ENCODE assay signal across 10 cellular contexts in genomic region chr18:12652861-12653401, GRCh38. TPM values are rescaled to one million over a fixed set of nuclear protein-coding genes. Genes with fewer than 3 reads are reported as not detected.
DNase-seq lines count a peak whose midpoint lies in the region; ATAC-seq and TF ChIP-seq lines count a peak whose summit lies in the region.
"Had no signal": no experiment of that assay in that cellular context is flagged by ENCODE, and none has a peak within 500 bp of the region (broad histone marks: within the 10 kb centered on the region; RNA-seq: fewer than 3 reads in every experiment).

No MANE protein-coding gene starts in this region.

- no peak overlapping the region for H3K4me3 ChIP-seq in smooth muscle cell
- no peak overlapping the region for H3K4me3 ChIP-seq in sigmoid colon

- H3F3A ChIP-seq in smooth muscle cell (ENCODE audit: low read depth): peaks cover 13% of the 10 kb centered on the region

- peak overlapping the region; percentile 22 for H3K4me2 ChIP-seq in smooth muscle cell

- no peak overlapping the region for H2AFZ ChIP-seq in smooth muscle cell (ENCODE audit: low read depth)

- H3K27ac ChIP-seq in smooth muscle cell (ENCODE audit: low read depth) (peak overlapping the region; percentile 60), sigmoid colon (no peak overlapping the region)

- no peaks in the 10 kb centered on the region for H3K9me3 Mint-ChIP-seq in activated CD4-positive, alpha-beta T cell treated with anti-CD3 and anti-CD28 coated beads, Interleukin-2, amount 10 ng/mL, durations not matched to agents 7 days and 5 days
- H3K9me3 Mint-ChIP-seq: T-cell had no signal

- H3K79me2 ChIP-seq in smooth muscle cell (ENCODE audit: low read depth): peaks cover 86% of the 10 kb centered on the region

- H3K4me1 ChIP-seq in smooth muscle cell (ENCODE audit: low read depth) (peaks cover 8% of the 10 kb centered on the region), sigmoid colon (peaks cover 0 to 18% (median 10%) of the 10 kb centered on the region in 4 donors)

- no peak overlapping the region for H3K4me3 Mint-ChIP-seq in activated CD4-positive, alpha-beta T cell treated with anti-CD3 and anti-CD28 coated beads, Interleukin-2, amount 10 ng/mL, durations not matched to agents 7 days and 5 days
- H3K4me3 Mint-ChIP-seq: T-cell had no signal

- CTCF ChIA-PET in activated CD4-positive, alpha-beta T cell treated with anti-CD3 and anti-CD28 coated beads, Interleukin-2, amount 10 ng/mL, durations not matched to agents 7 days and 5 days (lab: Charles Lee): interaction anchor here (0.5 to 1.4 kb wide), 3 partner anchors 52 to 325 kb away, joined by 3 to 5 read pairs (median 4); no protein-coding TSS in a partner anchor

- ATAC-seq in HG03175 (IDR thresholded peaks at IDR 0.05; ENCODE audit: unreplicated experiment): no peak
- ATAC-seq: T-cell had no signal

- H3K27me3 Mint-ChIP-seq in activated CD4-positive, alpha-beta T cell treated with anti-CD3 and anti-CD28 coated beads, Interleukin-2, amount 10 ng/mL, durations not matched to agents 7 days and 5 days: peaks cover 23% of the 10 kb centered on the region

- no peak for TF ChIP-seq EP300 in sigmoid colon (IDR thresholded peaks at IDR 0.05)

- H3K9me3 ChIP-seq in smooth muscle cell (replicated peaks; ENCODE audit: low read depth): no peaks in the 10 kb centered on the region
- H3K9me3 ChIP-seq in sigmoid colon: no peaks in the 10 kb centered on the region

- H4K20me1 ChIP-seq in smooth muscle cell (ENCODE audit: low read depth): peaks cover 79% of the 10 kb centered on the region

- H3K36me3 ChIP-seq in smooth muscle cell (ENCODE audit: low read depth) (no peaks in the 10 kb centered on the region), sigmoid colon (no peaks in the 10 kb centered on the region)

- no peaks in the 10 kb centered on the region for H3K36me3 Mint-ChIP-seq in activated CD4-positive, alpha-beta T cell treated with anti-CD3 and anti-CD28 coated beads, Interleukin-2, amount 10 ng/mL, durations not matched to agents 7 days and 5 days (ENCODE audit: low read depth)
- H3K36me3 Mint-ChIP-seq: T-cell had no signal

- TF ChIP-seq POLR2A in erythroblast (IDR thresholded peaks at IDR 0.05; ENCODE audit: low read length) (no peak), sigmoid colon (IDR thresholded peaks at IDR 0.05) (no peak)

- H3K27me3 ChIP-seq in smooth muscle cell (ENCODE audit: low read depth) (no peaks in the 10 kb centered on the region), sigmoid colon (no peaks in the 10 kb centered on the region)

- POLR2A ChIA-PET in activated CD4-positive, alpha-beta T cell treated with anti-CD3 and anti-CD28 coated beads, Interleukin-2, amount 10 ng/mL, durations not matched to agents 7 days and 5 days (lab: Charles Lee): no interaction called here

- peaks cover 35% of the 10 kb centered on the region for H3K4me1 Mint-ChIP-seq in activated CD4-positive, alpha-beta T cell treated with anti-CD3 and anti-CD28 coated beads, Interleukin-2, amount 10 ng/mL, durations not matched to agents 7 days and 5 days

- intact Hi-C loops in sigmoid colon (cut with DNase I): loop anchor here (10.0 kb wide), 1 partner anchor 798 kb away; the partner anchor contains the start of gene CHMP1B

- TF ChIP-seq CTCF in smooth muscle cell (IDR thresholded peaks at IDR 0.05; ENCODE audit: borderline replicate concordance, insufficient read depth, poor library complexity, severe bottlenecking): no peak
- TF ChIP-seq CTCF in sigmoid colon (IDR thresholded peaks at IDR 0.05): no peak

- peak; percentile 25 for DNase-seq in activated CD4-positive, alpha-beta T cell treated with anti-CD3 and anti-CD28 coated beads, Interleukin-2, amount 10 ng/mL, durations not matched to agents 7 days and 5 days
- no peak for DNase-seq in activated CD4-positive, alpha-beta T cell treated with anti-CD3 and anti-CD28 coated beads, Interleukin-2, amount 50 U/mL, for 1 hour
- DNase-seq in RPMI8226 (peak; percentile 92), erythroblast (lab: John Stamatoyannopoulos, UW) (peak; percentile 60 to 64), smooth muscle cell (lab: John Stamatoyannopoulos, UW; ENCODE audit: unreplicated experiment) (no peak), islet precursor cell (no peak), sigmoid colon (no peak)
- DNase-seq: NCI-H1092, T-cell had no signal

- H3K9ac ChIP-seq in smooth muscle cell (ENCODE audit: low read depth): no peak overlapping the region

- no peak overlapping the region for H3K27ac Mint-ChIP-seq in activated CD4-positive, alpha-beta T cell treated with anti-CD3 and anti-CD28 coated beads, Interleukin-2, amount 10 ng/mL, durations not matched to agents 7 days and 5 days
- H3K27ac Mint-ChIP-seq: T-cell had no signal

- 15% methylated on average over 3 of the region's 3 CpGs for WGBS in smooth muscle cell (ENCODE audit: low lambda C conversion rate)
- 49 to 63% methylated on average over 3 of the region's 3 CpGs for WGBS in sigmoid colon, 2 donors

RNA-seq across cellular contexts. Expression of gene SPIRE1, which starts 5.0 kb away (rescaled TPM):
- total RNA-seq in activated CD4-positive, alpha-beta T cell treated with anti-CD3 and anti-CD28 coated beads, Interleukin-2, amount 10 ng/mL, durations not matched to agents 7 days and 5 days: 1 to 10 TPM; 1.3 to 2.9 TPM
- total RNA-seq in smooth muscle cell (18.1 and 25.8 TPM in 2 replicates), sigmoid colon (10 to 100 TPM; 22.7 to 31.6 (median 24.8) TPM)
- polyA plus RNA-seq in smooth muscle cell (12.6 and 12.8 TPM in 2 replicates), sigmoid colon (1 to 10 TPM; 2.1 to 5.4 (median 3.5) TPM)

RNA-seq across cellular contexts. Expression of gene CEP76, which starts 49.6 kb away (rescaled TPM):
- total RNA-seq in activated CD4-positive, alpha-beta T cell treated with anti-CD3 and anti-CD28 coated beads, Interleukin-2, amount 10 ng/mL, durations not matched to agents 7 days and 5 days: 10 to 100 TPM; 16.2 to 19.2 TPM
- total RNA-seq in smooth muscle cell (11.7 and 21.2 TPM in 2 replicates), sigmoid colon (1 to 10 TPM; 5.8 to 9.1 (median 8.1) TPM)
- polyA plus RNA-seq in smooth muscle cell (2.8 and 3.0 TPM in 2 replicates), sigmoid colon (1 to 10 TPM; 2.4 to 4.9 (median 4.0) TPM)

RNA-seq across cellular contexts. Expression of gene PSMG2, which starts 49.9 kb away (rescaled TPM):
- total RNA-seq in activated CD4-positive, alpha-beta T cell treated with anti-CD3 and anti-CD28 coated beads, Interleukin-2, amount 10 ng/mL, durations not matched to agents 7 days and 5 days: 100 to 1,000 TPM; 112 to 133 TPM
- 80.1 and 80.4 TPM in 2 replicates for total RNA-seq in smooth muscle cell
- 67.0 and 71.3 TPM in 2 replicates for polyA plus RNA-seq in smooth muscle cell
- 100 to 1,000 TPM in 1 of 4 donors, 10 to 100 TPM in 3; 85.1 to 100 (median 92.4) TPM for total RNA-seq in sigmoid colon
- 100 to 1,000 TPM in 1 of 3 donors, 10 to 100 TPM in 2; 78.1 to 105 (median 90.7) TPM for polyA plus RNA-seq in sigmoid colon

Comparison
In these comparisons a context has a peak if more than half of its experiments do, and no peak if none do; other contexts are left out.
1. DNase-seq: peak in activated CD4-positive, alpha-beta T cell treated with anti-CD3 and anti-CD28 coated beads, Interleukin-2, amount 10 ng/mL, durations not matched to agents 7 days and 5 days (single experiment), RPMI8226 (single experiment) and erythroblast (2 of 2); none in activated CD4-positive, alpha-beta T cell treated with anti-CD3 and anti-CD28 coated beads, Interleukin-2, amount 50 U/mL, for 1 hour (single experiment), smooth muscle cell (single experiment), islet precursor cell (single experiment) and sigmoid colon (single experiment).